Comparison of ENCODE assay signal across 8 cellular contexts in the genomic region with DNA sequence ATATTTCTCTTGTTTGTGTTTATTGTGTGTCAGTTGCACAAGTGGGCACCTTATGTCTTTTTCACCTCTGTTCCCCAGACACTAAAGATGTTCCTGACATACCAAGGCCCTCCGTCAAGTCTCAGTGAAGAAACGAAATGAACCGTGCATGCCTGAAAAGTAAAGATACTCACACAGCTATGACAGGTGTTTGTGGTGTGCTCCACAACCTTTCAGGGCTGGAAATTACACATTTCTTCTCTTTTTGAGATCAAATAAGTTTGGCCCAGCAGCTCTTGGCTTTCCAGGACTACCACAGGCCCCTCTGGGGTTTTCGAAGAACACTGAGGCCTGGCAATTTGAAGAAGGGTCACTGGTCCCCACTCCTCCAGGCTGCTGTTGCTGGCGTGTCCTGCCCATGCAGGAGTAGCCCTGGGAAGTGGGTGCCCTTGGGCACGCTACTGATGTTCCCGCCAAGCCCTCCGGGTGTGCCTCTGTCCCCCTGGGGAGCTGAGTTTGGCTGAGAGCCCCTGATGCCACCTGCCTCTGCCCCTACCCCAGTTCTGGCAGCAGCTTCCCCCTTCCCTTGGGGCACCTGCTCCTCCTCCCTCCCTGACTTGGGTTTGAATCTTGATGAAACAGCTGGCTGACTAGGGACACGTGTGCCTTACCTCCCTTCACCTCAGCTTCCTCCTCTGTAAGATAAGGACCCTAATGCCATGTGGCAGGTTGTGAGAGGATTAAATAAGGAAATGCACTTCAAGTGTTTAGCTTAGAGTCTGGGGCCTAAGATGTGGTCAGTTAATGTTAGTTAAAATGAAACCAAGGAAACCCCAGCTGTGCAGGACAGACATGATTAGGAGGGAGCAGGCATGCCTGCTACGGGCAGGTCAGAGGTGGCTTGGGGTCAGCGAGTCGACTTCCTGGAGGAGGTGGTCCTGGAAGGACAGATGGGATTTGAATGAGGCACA. TPM values are rescaled to one million over a fixed set of nuclear protein-coding genes. Genes with fewer than 3 reads are reported as not detected.
DNase-seq lines count a peak whose midpoint lies in the region; ATAC-seq and TF ChIP-seq lines count a peak whose summit lies in the region.

No MANE protein-coding gene starts in this region.

- peaks cover 29 to 31% of the 10 kb centered on the region in 2 donors for H3K4me1 Mint-ChIP-seq in immature natural killer cell

- H3K27me3 ChIP-seq in A673 (replicated peaks; ENCODE audit: insufficient read depth, low read depth, low read length, poor library complexity), result no peaks in the 10 kb centered on the region

- peak overlapping the region; percentile 35 to 82 (median 78) for H3K27ac Mint-ChIP-seq in immature natural killer cell

- H3K27me3 Mint-ChIP-seq in immature natural killer cell (ENCODE audit: low read depth in 3 of 3), result peaks cover 4 to 15% (median 10%) of the 10 kb centered on the region in 3 donors

- H3K36me3 Mint-ChIP-seq in immature natural killer cell, result no peaks in the 10 kb centered on the region

- H3K4me3 Mint-ChIP-seq in immature natural killer cell, result peak overlapping the region; percentile 29 to 65 (median 41)

- peak; percentile 43 for DNase-seq in GDM1 (lab: John Stamatoyannopoulos, UW)
- DNase-seq in NCI-H69 (lab: John Stamatoyannopoulos, UW), result peak; percentile 18
- peak; percentile 20 to 30 (median 22) for DNase-seq in immature natural killer cell
- DNase-seq in occipital lobe (lab: John Stamatoyannopoulos, UW), result no peak
- DNase-seq in GOT3 (lab: John Stamatoyannopoulos, UW), result no peak
- no peak for DNase-seq in epidermal melanocyte (ENCODE audit: insufficient read length, low spot score)
- DNase-seq in A673 (ENCODE audit: low spot score), result no peak

- no peaks in the 10 kb centered on the region for H3K9me3 ChIP-seq in A673 (ENCODE audit: low read depth, low read length, poor library complexity, severe bottlenecking)

- H3K27ac ChIP-seq in A673 (ENCODE audit: low read depth, low read length, poor library complexity, severe bottlenecking), result no peak overlapping the region

- CTCF ChIA-PET in A673 (lab: Charles Lee), result no interaction called here

- intact Hi-C loops in A673 (cut with micrococcal nuclease; ENCODE audit: unreplicated experiment), result no loop called here

- H3K9me3 Mint-ChIP-seq in immature natural killer cell, result no peaks in the 10 kb centered on the region

- POLR2A ChIA-PET in A673 (lab: Charles Lee; ENCODE audit: low non-redundant PET), result no interaction called here

- no peak for TF ChIP-seq CTCF in A673 (conservative IDR thresholded peaks at IDR 0.05; ENCODE audit: low read depth, low read length)

- BruUV-seq in A673 (replicated peaks; lab: Mats Ljungman, UMichigan), result no TSS peak

- no peaks in the 10 kb centered on the region for H3K4me1 ChIP-seq in A673 (ENCODE audit: insufficient read depth, low read length, poor library complexity, severe bottlenecking)

- no peaks in the 10 kb centered on the region for H3K36me3 ChIP-seq in A673 (ENCODE audit: insufficient read depth, low read length, poor library complexity, severe bottlenecking)

- peak; percentile 63 for ATAC-seq in GM21576 (IDR thresholded peaks at IDR 0.05; ENCODE audit: unreplicated experiment)

- no peak overlapping the region for H3K4me3 ChIP-seq in A673 (ENCODE audit: low read depth, low read length, poor library complexity, severe bottlenecking)

RNA-seq across cellular contexts. Expression of gene GADD45G, which starts 49.1 kb away (rescaled TPM):
- polyA plus RNA-seq in immature natural killer cell, result 1 to 10 TPM in 2 of 3 donors, not detected in 1; 1.6 to 2.3 TPM
- 5.6 TPM for total RNA-seq in occipital lobe
- total RNA-seq in A673 (2021), result 0.39 and 0.98 TPM in 2 replicates

RNA-seq across cellular contexts. Expression of gene SEMA4D, which starts 57.8 kb away (rescaled TPM):
- 10 to 100 TPM; 45.8 to 80.6 (median 47.0) TPM for polyA plus RNA-seq in immature natural killer cell
- total RNA-seq in occipital lobe, result 12.0 TPM
- 14.2 and 16.7 TPM in 2 replicates for total RNA-seq in A673 (2021)

Comparison
In these comparisons a context has a peak if more than half of its experiments do, and no peak if none do; other contexts are left out.
1. DNase-seq: peak in GDM1 (single experiment), NCI-H69 (single experiment) and immature natural killer cell (3 of 3); none in occipital lobe (single experiment), GOT3 (single experiment), epidermal melanocyte (single experiment) and A673 (single experiment).